ENCODE assay signal across 1 cellular context in the genomic region with DNA sequence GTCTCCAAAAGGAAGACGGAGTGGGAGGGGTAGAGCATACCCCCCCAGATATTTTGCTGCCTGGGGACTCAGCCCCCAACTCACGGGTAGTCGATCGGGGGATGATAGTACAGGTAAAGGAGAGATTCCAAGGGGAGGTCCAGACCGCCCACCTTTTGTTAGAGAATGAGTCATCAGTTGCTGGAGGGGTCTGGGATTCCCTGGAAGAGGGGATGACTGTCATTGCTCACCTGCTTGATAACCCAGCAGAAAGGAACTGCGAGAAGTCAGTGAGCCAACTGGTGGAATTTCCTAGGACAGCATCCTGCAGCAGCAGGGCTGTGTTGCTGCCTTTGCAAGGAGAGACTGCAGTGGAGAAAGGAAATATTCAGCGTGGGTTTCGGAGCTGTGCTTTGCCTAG.
TF ChIP-seq lines count a peak whose summit lies in the region.

No MANE protein-coding gene starts in this region.

TF ChIP-seq in HEK293, 187 proteins besides CTCF, POLR2A, EP300 and RAD21 (continued from another document):
- TF ChIP-seq, protein P1, sequence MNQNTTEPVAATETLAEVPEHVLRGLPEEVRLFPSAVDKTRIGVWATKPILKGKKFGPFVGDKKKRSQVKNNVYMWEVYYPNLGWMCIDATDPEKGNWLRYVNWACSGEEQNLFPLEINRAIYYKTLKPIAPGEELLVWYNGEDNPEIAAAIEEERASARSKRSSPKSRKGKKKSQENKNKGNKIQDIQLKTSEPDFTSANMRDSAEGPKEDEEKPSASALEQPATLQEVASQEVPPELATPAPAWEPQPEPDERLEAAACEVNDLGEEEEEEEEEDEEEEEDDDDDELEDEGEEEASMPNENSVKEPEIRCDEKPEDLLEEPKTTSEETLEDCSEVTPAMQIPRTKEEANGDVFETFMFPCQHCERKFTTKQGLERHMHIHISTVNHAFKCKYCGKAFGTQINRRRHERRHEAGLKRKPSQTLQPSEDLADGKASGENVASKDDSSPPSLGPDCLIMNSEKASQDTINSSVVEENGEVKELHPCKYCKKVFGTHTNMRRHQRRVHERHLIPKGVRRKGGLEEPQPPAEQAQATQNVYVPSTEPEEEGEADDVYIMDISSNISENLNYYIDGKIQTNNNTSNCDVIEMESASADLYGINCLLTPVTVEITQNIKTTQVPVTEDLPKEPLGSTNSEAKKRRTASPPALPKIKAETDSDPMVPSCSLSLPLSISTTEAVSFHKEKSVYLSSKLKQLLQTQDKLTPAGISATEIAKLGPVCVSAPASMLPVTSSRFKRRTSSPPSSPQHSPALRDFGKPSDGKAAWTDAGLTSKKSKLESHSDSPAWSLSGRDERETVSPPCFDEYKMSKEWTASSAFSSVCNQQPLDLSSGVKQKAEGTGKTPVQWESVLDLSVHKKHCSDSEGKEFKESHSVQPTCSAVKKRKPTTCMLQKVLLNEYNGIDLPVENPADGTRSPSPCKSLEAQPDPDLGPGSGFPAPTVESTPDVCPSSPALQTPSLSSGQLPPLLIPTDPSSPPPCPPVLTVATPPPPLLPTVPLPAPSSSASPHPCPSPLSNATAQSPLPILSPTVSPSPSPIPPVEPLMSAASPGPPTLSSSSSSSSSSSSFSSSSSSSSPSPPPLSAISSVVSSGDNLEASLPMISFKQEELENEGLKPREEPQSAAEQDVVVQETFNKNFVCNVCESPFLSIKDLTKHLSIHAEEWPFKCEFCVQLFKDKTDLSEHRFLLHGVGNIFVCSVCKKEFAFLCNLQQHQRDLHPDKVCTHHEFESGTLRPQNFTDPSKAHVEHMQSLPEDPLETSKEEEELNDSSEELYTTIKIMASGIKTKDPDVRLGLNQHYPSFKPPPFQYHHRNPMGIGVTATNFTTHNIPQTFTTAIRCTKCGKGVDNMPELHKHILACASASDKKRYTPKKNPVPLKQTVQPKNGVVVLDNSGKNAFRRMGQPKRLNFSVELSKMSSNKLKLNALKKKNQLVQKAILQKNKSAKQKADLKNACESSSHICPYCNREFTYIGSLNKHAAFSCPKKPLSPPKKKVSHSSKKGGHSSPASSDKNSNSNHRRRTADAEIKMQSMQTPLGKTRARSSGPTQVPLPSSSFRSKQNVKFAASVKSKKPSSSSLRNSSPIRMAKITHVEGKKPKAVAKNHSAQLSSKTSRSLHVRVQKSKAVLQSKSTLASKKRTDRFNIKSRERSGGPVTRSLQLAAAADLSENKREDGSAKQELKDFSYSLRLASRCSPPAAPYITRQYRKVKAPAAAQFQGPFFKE (tag by site-specific recombination; IDR thresholded peaks at IDR 0.05; ENCODE audit: borderline replicate concordance), result no peak
- TF ChIP-seq, protein P2, sequence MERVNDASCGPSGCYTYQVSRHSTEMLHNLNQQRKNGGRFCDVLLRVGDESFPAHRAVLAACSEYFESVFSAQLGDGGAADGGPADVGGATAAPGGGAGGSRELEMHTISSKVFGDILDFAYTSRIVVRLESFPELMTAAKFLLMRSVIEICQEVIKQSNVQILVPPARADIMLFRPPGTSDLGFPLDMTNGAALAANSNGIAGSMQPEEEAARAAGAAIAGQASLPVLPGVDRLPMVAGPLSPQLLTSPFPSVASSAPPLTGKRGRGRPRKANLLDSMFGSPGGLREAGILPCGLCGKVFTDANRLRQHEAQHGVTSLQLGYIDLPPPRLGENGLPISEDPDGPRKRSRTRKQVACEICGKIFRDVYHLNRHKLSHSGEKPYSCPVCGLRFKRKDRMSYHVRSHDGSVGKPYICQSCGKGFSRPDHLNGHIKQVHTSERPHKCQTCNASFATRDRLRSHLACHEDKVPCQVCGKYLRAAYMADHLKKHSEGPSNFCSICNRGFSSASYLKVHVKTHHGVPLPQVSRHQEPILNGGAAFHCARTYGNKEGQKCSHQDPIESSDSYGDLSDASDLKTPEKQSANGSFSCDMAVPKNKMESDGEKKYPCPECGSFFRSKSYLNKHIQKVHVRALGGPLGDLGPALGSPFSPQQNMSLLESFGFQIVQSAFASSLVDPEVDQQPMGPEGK (tag by site-specific recombination; IDR thresholded peaks at IDR 0.05), result peak; percentile 54; the same call in 1 of the 2 replicates
- TF ChIP-seq ZFHX2 (tag by site-specific recombination; conservative IDR thresholded peaks at IDR 0.05) (peak; percentile 40), GLIS1 (tag by site-specific recombination; IDR thresholded peaks at IDR 0.05) (0 out of 2 replicates have a peak, but pooled peaks have one; percentile 19), SP7 (tag by site-specific recombination; IDR thresholded peaks at IDR 0.05) (0 out of 2 replicates have a peak, but pooled peaks have one; percentile 31), ZNF776 (tag by site-specific recombination; IDR thresholded peaks at IDR 0.05; ENCODE audit: borderline replicate concordance) (no peak), ZNF366 (tag by site-specific recombination; conservative IDR thresholded peaks at IDR 0.05) (peak; percentile 78), ZNF10 (tag by site-specific recombination; IDR thresholded peaks at IDR 0.05) (peak; percentile 90), RBAK (tag by site-specific recombination; IDR thresholded peaks at IDR 0.05) (0 out of 2 replicates have a peak, but pooled peaks have one; percentile 25)
